In the genomic region with DNA sequence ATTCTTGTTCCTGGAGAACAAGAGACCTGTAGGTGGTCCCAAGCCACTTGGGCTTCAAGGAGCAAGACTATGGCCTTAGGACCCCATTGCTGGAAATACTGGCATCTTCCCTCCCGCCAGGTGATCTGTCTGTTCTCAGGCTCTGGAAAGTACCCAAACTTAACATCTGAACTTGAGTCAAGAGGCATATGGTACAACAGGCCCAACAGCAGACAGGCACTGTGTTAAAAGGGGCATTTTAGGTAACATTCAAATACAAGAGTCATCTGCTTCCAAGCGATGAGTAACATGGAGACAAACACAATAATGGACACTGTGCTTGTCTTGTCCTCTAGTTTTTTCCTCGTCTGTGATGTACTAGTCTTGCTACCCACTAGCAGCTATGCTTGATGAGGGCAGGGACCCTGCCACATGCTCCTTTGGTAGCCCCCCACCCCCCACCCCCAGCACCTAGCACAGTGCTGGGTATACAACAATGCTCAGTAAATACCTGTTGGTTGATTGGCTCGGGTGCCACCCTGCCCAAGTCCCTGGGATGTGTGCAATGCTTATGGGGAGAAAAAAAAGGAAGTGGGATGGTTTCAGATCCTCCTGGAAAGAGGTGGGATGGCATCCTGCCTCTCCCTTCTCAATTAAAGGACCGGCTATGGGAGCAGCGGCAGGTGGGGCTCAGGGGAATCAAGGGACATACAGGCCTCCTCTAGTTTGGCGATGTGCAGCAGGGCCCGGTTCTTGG, we compare ENCODE assay signal across 18 cellular contexts. TPM values are rescaled to one million over a fixed set of nuclear protein-coding genes. Genes with fewer than 3 reads are reported as not detected.
DNase-seq lines count a peak whose midpoint lies in the region; ATAC-seq, FAIRE-seq and TF ChIP-seq lines count a peak whose summit lies in the region.
"Had no signal": no experiment of that assay in that cellular context is flagged by ENCODE, and none has a peak within 500 bp of the region (broad histone marks: within the 10 kb centered on the region; RNA-seq: fewer than 3 reads in every experiment).

No MANE protein-coding gene starts in this region.

- H3K9me3 ChIP-seq in NT2/D1 (ENCODE audit: insufficient read depth, low read length) (no peaks in the 10 kb centered on the region), stomach smooth muscle (ENCODE audit: control insufficient read depth in 2 of 2, low read length in 2 of 2) (no peaks in the 10 kb centered on the region)

- no peak for TF ChIP-seq CTCF in bronchial epithelial cell (IDR thresholded peaks at IDR 0.05; ENCODE audit: insufficient read depth, low read length, severe bottlenecking)

- H3K4me1 ChIP-seq in NT2/D1 (ENCODE audit: insufficient read depth, insufficient read length) (peaks cover 6% of the 10 kb centered on the region), stomach smooth muscle (ENCODE audit: control insufficient read depth, insufficient read depth, low read length) (peaks cover 68% of the 10 kb centered on the region)

- H3K4me3 ChIP-seq in NT2/D1 (ENCODE audit: insufficient read length, low read depth) = no peak overlapping the region
- H3K4me3 ChIP-seq in bronchial epithelial cell (ENCODE audit: low read depth, low read length) = no peak overlapping the region
- H3K4me3 ChIP-seq in stomach smooth muscle (ENCODE audit: low read length in 2 of 2) = peak overlapping the region in 1 of 2 donors; percentile 15
- H3K4me3 ChIP-seq: SK-N-MC had no signal

- H3K9ac ChIP-seq in NT2/D1 (ENCODE audit: insufficient read length, low read depth) (peak overlapping the region; percentile 65), stomach smooth muscle (ENCODE audit: low read length in 2 of 2) (no peak overlapping the region)

- peak overlapping the region; percentile 60 for H3K27ac ChIP-seq in stomach smooth muscle (ENCODE audit: low read length)
- H3K27ac ChIP-seq: HL-60, SK-N-MC had no signal

- ATAC-seq in Right ventricle myocardium superior (ENCODE audit: poor library complexity) (no peak), HG03460 (IDR thresholded peaks at IDR 0.05; ENCODE audit: unreplicated experiment) (no peak), GM21528 (IDR thresholded peaks at IDR 0.05; ENCODE audit: low FRiP score, unreplicated experiment) (no peak)

- FAIRE-seq in bronchial epithelial cell (lab: Jason Lieb, UNC) = peak; percentile 43
- FAIRE-seq: RCC 7860 had no signal

- DNase-seq in Right ventricle myocardium superior (peak; percentile 40), cardiac septum (ENCODE audit: low spot score) (no peak), NT2/D1 (ENCODE audit: low read depth, low spot score) (no peak), bronchial epithelial cell (ENCODE audit: low read depth) (no peak), MV-4-11 (lab: John Stamatoyannopoulos, UW) (no peak)
- DNase-seq: CD4-positive, CD25-positive, alpha-beta regulatory T cell; NCI-H1105 treated with DMSO at 0.1 percent for 48 hours had no signal

- H3K27me3 ChIP-seq in NT2/D1 (ENCODE audit: insufficient read depth, insufficient read length) (no peaks in the 10 kb centered on the region), bronchial epithelial cell (ENCODE audit: control insufficient read depth, insufficient read depth, low read length) (no peaks in the 10 kb centered on the region), stomach smooth muscle (ENCODE audit: control insufficient read depth in 1 of 2, insufficient read depth in 2 of 2, low read length in 2 of 2) (no peaks in the 10 kb centered on the region)

- intact Hi-C loops in Right ventricle myocardium superior (cut with DNase I) = no loop called here
- intact Hi-C loops in cardiac septum (cut with DNase I) = loop anchor here (5.0 to 10.0 kb wide), 2 partner anchors 50 to 78 kb away; no protein-coding TSS in a partner anchor

- H3K36me3 ChIP-seq in NT2/D1 (ENCODE audit: insufficient read depth, insufficient read length, low read length) (peaks cover 69% of the 10 kb centered on the region), bronchial epithelial cell (ENCODE audit: control insufficient read depth, insufficient read depth, low read length) (peaks cover 33% of the 10 kb centered on the region), stomach smooth muscle (ENCODE audit: control insufficient read depth in 2 of 2, insufficient read depth in 2 of 2, low read length in 2 of 2) (peaks cover 16 to 32% of the 10 kb centered on the region in 2 donors)

RNA-seq across cellular contexts. Expression of gene CSF3, which starts 19.4 kb away (rescaled TPM):
- total RNA-seq in Right ventricle myocardium superior (not detected), cardiac septum (not detected), bronchial epithelial cell (under 0.01 TPM in 1 of 2 replicates, not detected in the other)
- total RNA-seq: B cell; CD4-positive, CD25-positive, alpha-beta regulatory T cell; H4; HT1080; NCI-H460; OCI-LY7 had no signal

RNA-seq across cellular contexts. Expression of gene MED24, which starts 19.6 kb away (rescaled TPM):
- total RNA-seq in Right ventricle myocardium superior = 54.0 TPM
- total RNA-seq in cardiac septum = 56.4 TPM
- total RNA-seq in bronchial epithelial cell = 23.0 and 25.0 TPM in 2 replicates

RNA-seq across cellular contexts. Expression of gene THRA, which starts 28.2 kb away (rescaled TPM):
- 80.0 TPM for total RNA-seq in Right ventricle myocardium superior
- 66.8 TPM for total RNA-seq in cardiac septum
- 4.2 and 5.8 TPM in 2 replicates for total RNA-seq in bronchial epithelial cell

RNA-seq across cellular contexts. Expression of gene PSMD3, which starts 54.0 kb away (rescaled TPM):
- 88.0 TPM for total RNA-seq in Right ventricle myocardium superior
- total RNA-seq in cardiac septum = 85.2 TPM
- 79.8 and 83.1 TPM in 2 replicates for total RNA-seq in bronchial epithelial cell
